ENCODE assay signal across 15 cellular contexts in genomic region chr7:28547115-28547514, GRCh38.
"Had no signal": no experiment of that assay in that cellular context is flagged by ENCODE, and none has a peak within 500 bp of the region (broad histone marks: within the 10 kb centered on the region; RNA-seq: fewer than 3 reads in every experiment).

No MANE protein-coding gene starts in this region.

- H3K4me3 ChIP-seq: colonic mucosa, coronary artery, dorsolateral prefrontal cortex, esophagus muscularis mucosa, esophagus squamous epithelium, gastrocnemius medialis, gastroesophageal sphincter, heart left ventricle, heart right ventricle had no signal

- H3K36me3 ChIP-seq: colonic mucosa, esophagus muscularis mucosa, esophagus squamous epithelium, gastrocnemius medialis, gastroesophageal sphincter, heart left ventricle, heart right ventricle had no signal

- H3K9me3 ChIP-seq: colonic mucosa, esophagus squamous epithelium, gastrocnemius medialis, gastroesophageal sphincter had no signal

- H3K27ac ChIP-seq: colonic mucosa, coronary artery, dorsolateral prefrontal cortex, epithelial cell of prostate, esophagus muscularis mucosa, esophagus squamous epithelium, foreskin keratinocyte, gastrocnemius medialis, gastroesophageal sphincter, heart left ventricle, heart right ventricle had no signal

- ATAC-seq: effector memory CD8-positive, alpha-beta T cell; esophagus mucosa; foreskin keratinocyte; gastrocnemius medialis; gastroesophageal sphincter; heart left ventricle; heart right ventricle had no signal

- H3K27ac Mint-ChIP-seq: dendritic cell treated with granulocyte-macrophage colony-stimulating factor and Interleukin-4, amounts not matched to agents 40 ng/mL and 50 ng/mL, for 4 days; effector memory CD8-positive, alpha-beta T cell; endodermal cell had no signal

- H3K4me1 ChIP-seq: colonic mucosa, foreskin keratinocyte had no signal

- H3K4me3 Mint-ChIP-seq: dendritic cell treated with granulocyte-macrophage colony-stimulating factor and Interleukin-4, amounts not matched to agents 40 ng/mL and 50 ng/mL, for 4 days; effector memory CD8-positive, alpha-beta T cell; endodermal cell had no signal
